12 cellular contexts compared by ENCODE assay signal in the genomic region with DNA sequence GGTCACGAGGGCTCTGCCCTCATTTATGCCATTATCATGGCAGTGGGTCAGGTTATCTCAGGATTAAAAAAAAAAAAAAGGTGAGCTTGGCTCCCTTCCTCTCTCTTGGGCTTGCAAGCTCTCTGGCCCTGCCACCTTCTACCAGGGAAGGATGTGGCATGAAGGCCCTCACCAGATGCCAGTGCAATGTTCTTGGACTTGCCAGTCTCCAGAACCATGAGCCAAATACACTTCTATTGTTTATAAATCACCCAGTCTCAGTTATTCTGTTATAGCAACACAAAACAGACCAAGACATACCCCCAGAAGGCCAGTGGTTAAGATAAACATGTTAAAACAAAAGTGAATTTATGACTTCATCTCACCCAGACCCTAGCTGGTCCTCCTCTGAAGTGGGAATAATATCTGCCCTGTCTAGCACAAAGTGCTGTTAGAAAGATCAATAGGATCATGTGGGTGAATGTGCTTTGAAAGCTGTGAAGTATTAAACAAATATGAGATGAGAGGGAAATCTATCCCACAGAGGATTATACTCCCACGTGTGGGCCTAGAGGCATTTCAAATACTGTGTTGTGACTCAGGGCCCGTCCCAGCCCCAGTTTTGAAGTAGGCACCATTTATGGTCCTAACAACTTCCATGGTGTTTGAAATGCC.
DNase-seq lines count a peak whose midpoint lies in the region; ATAC-seq, FAIRE-seq and TF ChIP-seq lines count a peak whose summit lies in the region.
"Had no signal": no experiment of that assay in that cellular context is flagged by ENCODE, and none has a peak within 500 bp of the region (broad histone marks: within the 10 kb centered on the region; RNA-seq: fewer than 3 reads in every experiment).

No MANE protein-coding gene starts in this region.

- H3K36me3 Mint-ChIP-seq in astrocyte (ENCODE audit: low read depth, unreplicated experiment), result no peaks in the 10 kb centered on the region

- peaks cover 22% of the 10 kb centered on the region for H3K4me1 Mint-ChIP-seq in astrocyte (ENCODE audit: low read depth, unreplicated experiment)

- peaks cover 8% of the 10 kb centered on the region for H3K9me3 Mint-ChIP-seq in astrocyte (ENCODE audit: unreplicated experiment)

- in situ Hi-C loops in GM23248 (cut with MboI), result loop anchor here (10.0 kb wide), 1 partner anchor 180 kb away; a partner anchor contains a TSS

- peaks cover 26% of the 10 kb centered on the region for H3F3A ChIP-seq in GM23248 (ENCODE audit: insufficient read depth)

- TF ChIP-seq POLR2A in A549 (IDR thresholded peaks at IDR 0.05; ENCODE audit: low read length), result no peak

- H3K4me2 ChIP-seq in A549 (no peak overlapping the region), GM23248 (ENCODE audit: unreplicated experiment) (no peak overlapping the region), astrocyte (ENCODE audit: low read length) (no peak overlapping the region)

- H3K79me2 ChIP-seq in GM23248 (ENCODE audit: insufficient read depth) (no peaks in the 10 kb centered on the region), astrocyte (ENCODE audit: insufficient read depth, low read length) (no peaks in the 10 kb centered on the region)

- peak overlapping the region; percentile 61 for H3K9ac ChIP-seq in GM23248
- no peak overlapping the region for H3K9ac ChIP-seq in astrocyte (ENCODE audit: low read length)
- peak overlapping the region; percentile 50 for H3K9ac ChIP-seq in mucosa of stomach (ENCODE audit: low read length)

- no peak for TF ChIP-seq RAD21 in A549 (conservative IDR thresholded peaks at IDR 0.05 in 1 of 2, IDR thresholded peaks at IDR 0.05 in 1 of 2)

- POLR2A ChIA-PET in A549 (lab: Yijun Ruan, JAX), result interaction anchor here (4.0 kb wide), 1 partner anchor 177 kb away, joined by 43 read pairs; a partner anchor contains a TSS

- TF ChIP-seq CTCF in A549 (IDR thresholded peaks at IDR 0.05) (no peak), astrocyte (IDR thresholded peaks at IDR 0.05; ENCODE audit: insufficient read depth, low read depth, low read length) (no peak)

- CTCF ChIA-PET in A549 (lab: Yijun Ruan, JAX), result interaction anchor here (0.6 to 13.7 kb wide), 14 partner anchors 11 to 375 kb away, joined by 3 to 292 read pairs (median 14); a partner anchor contains a TSS

- ATAC-seq in A549, result no peak

- 77% methylated on average over 3 of the region's 3 CpGs for WGBS in A549 (ENCODE audit: missing lambda C conversion rate)
- 37 to 38% methylated on average over 3 of the region's 3 CpGs for WGBS in GM23248 (ENCODE audit: low coverage in 1 of 2, low lambda C conversion rate in 2 of 2, missing lambda C conversion rate in 2 of 2), 2 experiments

- DNase-seq in A549 (ENCODE audit: low read depth in 1 of 2, low spot score in 1 of 2) (no peak), GM23248 (peak; percentile 83), astrocyte (ENCODE audit: low read depth) (peak; percentile 58), NCI-H524 treated with DMSO at 0.1 percent for 48 hours (lab: John Stamatoyannopoulos, UW) (no peak), T1000 (lab: John Stamatoyannopoulos, UW) (no peak), iPS-NIHi7 (ENCODE audit: extremely low spot score) (no peak), middle frontal gyrus (ENCODE audit: extremely low spot score, low spot score) (no peak)
- DNase-seq: activated naive CD4-positive, alpha-beta T cell treated with anti-CD3 and anti-CD28 coated beads, Interleukin-2, amount 50 U/mL, for 16 hours; NCI-H82; retina had no signal

- no peaks in the 10 kb centered on the region for H3K9me2 ChIP-seq in GM23248 (ENCODE audit: insufficient read depth)

- H3K27ac ChIP-seq in A549 (peak overlapping the region; percentile 82 to 97), GM23248 (peak overlapping the region; percentile 76), astrocyte (ENCODE audit: low read depth, low read length) (no peak overlapping the region)

- no peak for TF ChIP-seq EP300 in A549 (IDR thresholded peaks at IDR 0.05)

- no peak overlapping the region for H3K4me3 ChIP-seq in A549
- H3K4me3 ChIP-seq in GM23248, result no peak overlapping the region
- H3K4me3 ChIP-seq in astrocyte (ENCODE audit: insufficient read depth, low read depth, low read length), result no peak overlapping the region
- H3K4me3 ChIP-seq in mucosa of stomach (ENCODE audit: low read length), result no peak overlapping the region

- H3K27me3 ChIP-seq in GM23248 (replicated peaks; ENCODE audit: insufficient read depth), result no peaks in the 10 kb centered on the region
- H3K27me3 ChIP-seq in astrocyte (ENCODE audit: insufficient read depth, low read length), result no peaks in the 10 kb centered on the region
- H3K27me3 ChIP-seq in mucosa of stomach (ENCODE audit: control insufficient read depth, insufficient read depth, low read length), result no peaks in the 10 kb centered on the region

- H3K27me3 Mint-ChIP-seq in astrocyte (ENCODE audit: low read depth, unreplicated experiment), result peaks cover 4% of the 10 kb centered on the region

- H3K9me3 ChIP-seq in A549, result peaks cover 5% of the 10 kb centered on the region; the same call in 1 of the 3 replicates
- no peaks in the 10 kb centered on the region for H3K9me3 ChIP-seq in GM23248 (ENCODE audit: low read depth)
- H3K9me3 ChIP-seq in astrocyte (ENCODE audit: insufficient read depth, low read depth, low read length), result no peaks in the 10 kb centered on the region
- no peaks in the 10 kb centered on the region for H3K9me3 ChIP-seq in mucosa of stomach (ENCODE audit: control insufficient read depth, low read length)

- H3K27ac Mint-ChIP-seq in astrocyte (ENCODE audit: unreplicated experiment), result peak overlapping the region; percentile 29

- peaks cover 62% of the 10 kb centered on the region for H3K4me1 ChIP-seq in A549
- peaks cover 31% of the 10 kb centered on the region for H3K4me1 ChIP-seq in GM23248 (ENCODE audit: insufficient read depth)
- H3K4me1 ChIP-seq in astrocyte (ENCODE audit: insufficient read depth, low read length), result peaks cover 25% of the 10 kb centered on the region
- peaks cover 43% of the 10 kb centered on the region for H3K4me1 ChIP-seq in mucosa of stomach (ENCODE audit: control insufficient read depth, insufficient read depth, low read length)

- H4K20me1 ChIP-seq in GM23248 (ENCODE audit: insufficient read depth), result no peaks in the 10 kb centered on the region
- no peaks in the 10 kb centered on the region for H4K20me1 ChIP-seq in astrocyte (ENCODE audit: insufficient read depth, low read length)

- FAIRE-seq in A549 (lab: Jason Lieb, UNC) (no peak), astrocyte (lab: Jason Lieb, UNC) (no peak)
- FAIRE-seq: endometrium had no signal

- H3K36me3 ChIP-seq in GM23248 (ENCODE audit: low read depth), result no peaks in the 10 kb centered on the region
- H3K36me3 ChIP-seq in astrocyte (ENCODE audit: insufficient read depth, low read length), result no peaks in the 10 kb centered on the region
- H3K36me3 ChIP-seq in mucosa of stomach (ENCODE audit: control insufficient read depth, insufficient read depth, low read length), result no peaks in the 10 kb centered on the region

- H2AFZ ChIP-seq in GM23248 (peak overlapping the region; percentile 93), astrocyte (ENCODE audit: low read depth, low read length) (no peak overlapping the region)

- H3K4me3 Mint-ChIP-seq in astrocyte (ENCODE audit: unreplicated experiment), result no peak overlapping the region

TF ChIP-seq in A549, 52 proteins besides CTCF, POLR2A, EP300 and RAD21:
- TF ChIP-seq TP53 (CRISPR knock-in tag; IDR thresholded peaks at IDR 0.05) (no peak), HOXA7 (CRISPR knock-in tag; IDR thresholded peaks at IDR 0.05) (no peak), GATA3 (IDR thresholded peaks at IDR 0.05; ENCODE audit: borderline replicate concordance) (no peak)
- TF ChIP-seq, protein P1, sequence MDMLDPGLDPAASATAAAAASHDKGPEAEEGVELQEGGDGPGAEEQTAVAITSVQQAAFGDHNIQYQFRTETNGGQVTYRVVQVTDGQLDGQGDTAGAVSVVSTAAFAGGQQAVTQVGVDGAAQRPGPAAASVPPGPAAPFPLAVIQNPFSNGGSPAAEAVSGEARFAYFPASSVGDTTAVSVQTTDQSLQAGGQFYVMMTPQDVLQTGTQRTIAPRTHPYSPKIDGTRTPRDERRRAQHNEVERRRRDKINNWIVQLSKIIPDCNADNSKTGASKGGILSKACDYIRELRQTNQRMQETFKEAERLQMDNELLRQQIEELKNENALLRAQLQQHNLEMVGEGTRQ (IDR thresholded peaks at IDR 0.05), result no peak
- TF ChIP-seq, protein P2, sequence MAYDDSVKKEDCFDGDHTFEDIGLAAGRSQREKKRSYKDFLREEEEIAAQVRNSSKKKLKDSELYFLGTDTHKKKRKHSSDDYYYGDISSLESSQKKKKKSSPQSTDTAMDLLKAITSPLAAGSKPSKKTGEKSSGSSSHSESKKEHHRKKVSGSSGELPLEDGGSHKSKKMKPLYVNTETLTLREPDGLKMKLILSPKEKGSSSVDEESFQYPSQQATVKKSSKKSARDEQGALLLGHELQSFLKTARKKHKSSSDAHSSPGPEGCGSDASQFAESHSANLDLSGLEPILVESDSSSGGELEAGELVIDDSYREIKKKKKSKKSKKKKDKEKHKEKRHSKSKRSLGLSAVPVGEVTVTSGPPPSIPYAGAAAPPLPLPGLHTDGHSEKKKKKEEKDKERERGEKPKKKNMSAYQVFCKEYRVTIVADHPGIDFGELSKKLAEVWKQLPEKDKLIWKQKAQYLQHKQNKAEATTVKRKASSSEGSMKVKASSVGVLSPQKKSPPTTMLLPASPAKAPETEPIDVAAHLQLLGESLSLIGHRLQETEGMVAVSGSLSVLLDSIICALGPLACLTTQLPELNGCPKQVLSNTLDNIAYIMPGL (CRISPR knock-in tag; IDR thresholded peaks at IDR 0.05; ENCODE audit: borderline replicate concordance), result no peak
- TF ChIP-seq, protein P3, sequence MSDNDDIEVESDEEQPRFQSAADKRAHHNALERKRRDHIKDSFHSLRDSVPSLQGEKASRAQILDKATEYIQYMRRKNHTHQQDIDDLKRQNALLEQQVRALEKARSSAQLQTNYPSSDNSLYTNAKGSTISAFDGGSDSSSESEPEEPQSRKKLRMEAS (IDR thresholded peaks at IDR 0.05), result 0 out of 2 replicates have a peak, but pooled peaks have one; percentile 4
- TF ChIP-seq, protein P4, sequence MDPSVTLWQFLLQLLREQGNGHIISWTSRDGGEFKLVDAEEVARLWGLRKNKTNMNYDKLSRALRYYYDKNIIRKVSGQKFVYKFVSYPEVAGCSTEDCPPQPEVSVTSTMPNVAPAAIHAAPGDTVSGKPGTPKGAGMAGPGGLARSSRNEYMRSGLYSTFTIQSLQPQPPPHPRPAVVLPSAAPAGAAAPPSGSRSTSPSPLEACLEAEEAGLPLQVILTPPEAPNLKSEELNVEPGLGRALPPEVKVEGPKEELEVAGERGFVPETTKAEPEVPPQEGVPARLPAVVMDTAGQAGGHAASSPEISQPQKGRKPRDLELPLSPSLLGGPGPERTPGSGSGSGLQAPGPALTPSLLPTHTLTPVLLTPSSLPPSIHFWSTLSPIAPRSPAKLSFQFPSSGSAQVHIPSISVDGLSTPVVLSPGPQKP (IDR thresholded peaks at IDR 0.05; ENCODE audit: low read depth, low read length), result no peak
TF ChIP-seq in A549: peak in this region for 1.

Comparison
In these comparisons a context has a peak if more than half of its experiments do, and no peak if none do; other contexts are left out.
1. DNase-seq: peak in GM23248 (single experiment) and astrocyte (single experiment); none in A549 (0 of 2), NCI-H524 treated with DMSO at 0.1 percent for 48 hours (single experiment), T1000 (single experiment), iPS-NIHi7 (single experiment) and middle frontal gyrus (single experiment).